In the genomic region with DNA sequence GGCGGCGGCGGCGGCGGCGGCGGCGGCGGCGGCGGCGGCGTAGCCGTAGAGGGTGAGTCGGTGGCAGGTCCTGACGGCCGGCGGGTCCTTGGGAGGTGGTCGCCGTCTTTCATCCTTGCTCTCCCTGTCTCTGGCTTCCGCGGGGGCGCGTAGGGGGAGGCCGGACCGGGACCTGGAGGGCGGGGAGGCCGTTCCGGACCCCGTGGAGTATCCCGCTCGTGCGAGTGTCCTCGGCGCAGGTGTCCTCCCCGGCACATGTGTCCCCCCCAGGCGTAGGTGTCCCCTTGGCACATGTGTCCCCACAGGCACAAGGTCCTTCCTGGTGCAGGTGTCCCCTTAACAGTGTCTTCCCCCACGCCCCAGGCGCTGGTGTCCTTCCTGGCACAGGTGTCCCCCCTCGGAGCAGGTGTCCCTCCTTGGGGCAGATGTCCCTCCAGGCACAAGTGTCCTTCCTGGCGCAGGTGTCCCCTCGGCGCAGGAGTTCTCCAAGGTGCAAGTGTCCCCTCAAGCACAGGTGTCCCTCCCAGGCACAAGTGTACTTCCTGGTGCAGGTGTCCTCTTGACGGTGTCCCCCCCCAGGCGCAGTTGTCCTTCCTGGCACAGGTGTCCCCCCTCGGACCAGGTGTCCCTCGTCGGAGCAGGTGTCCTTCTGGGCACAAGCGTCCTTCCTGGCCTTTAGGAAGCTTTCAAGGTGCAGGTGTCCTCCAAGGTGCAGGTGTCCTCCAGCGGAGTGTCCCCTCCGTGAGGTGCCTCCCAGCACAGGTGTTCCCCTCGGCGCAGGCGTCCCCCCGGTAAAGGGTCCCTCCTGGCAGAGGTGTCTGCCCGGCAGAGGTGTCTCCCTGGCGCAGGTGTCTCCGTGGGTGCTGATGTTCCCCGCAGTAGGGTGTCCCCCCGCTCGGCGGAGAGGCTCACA, we compare ENCODE assay signal across 1 cellular context.
TF ChIP-seq lines count a peak whose summit lies in the region.

No MANE protein-coding gene starts in this region.

TF ChIP-seq in HCT116, 20 proteins besides CTCF, POLR2A, EP300 and RAD21 (continued from another document):
- TF ChIP-seq REST (IDR thresholded peaks at IDR 0.05; ENCODE audit: low read depth) (no peak), EGR1 (IDR thresholded peaks at IDR 0.05; ENCODE audit: low read depth) (no peak), ZFX (IDR thresholded peaks at IDR 0.05) (no peak), YY1 (IDR thresholded peaks at IDR 0.05; ENCODE audit: extremely low read depth, insufficient replicate concordance, low read depth, low read length) (no peak)
